17 cellular contexts compared by ENCODE assay signal in genomic region chr17:4509923-4510614, GRCh38. TPM values are rescaled to one million over a fixed set of nuclear protein-coding genes. Genes with fewer than 3 reads are reported as not detected.
DNase-seq lines count a peak whose midpoint lies in the region; ATAC-seq, FAIRE-seq and TF ChIP-seq lines count a peak whose summit lies in the region.
"Had no signal": no experiment of that assay in that cellular context is flagged by ENCODE, and none has a peak within 500 bp of the region (broad histone marks: within the 10 kb centered on the region; RNA-seq: fewer than 3 reads in every experiment).

No MANE protein-coding gene starts in this region.

- H3K4me1 ChIP-seq in kidney (ENCODE audit: control insufficient read depth in 1 of 2, insufficient read depth in 1 of 2, low read depth in 1 of 2, low read length in 2 of 2) (peaks cover 33 to 45% of the 10 kb centered on the region in 2 donors), spleen (peaks cover 33 to 90% (median 66%) of the 10 kb centered on the region in 6 donors)

- ATAC-seq in GM19452 (IDR thresholded peaks at IDR 0.05; ENCODE audit: unreplicated experiment): no peak
- ATAC-seq in activated T-cell treated with anti-CD3 and anti-CD28 coated beads, Interleukin-2, amount 50 U/mL, for 4 hours: no peak

- H3K36me3 Mint-ChIP-seq in osteocyte (ENCODE audit: unreplicated experiment): no peaks in the 10 kb centered on the region
- no peaks in the 10 kb centered on the region for H3K36me3 Mint-ChIP-seq in activated T-cell treated with anti-CD3 and anti-CD28 coated beads, Interleukin-2, amount 50 U/mL, for 4 hours (ENCODE audit: insufficient read depth)

- H3K36me3 ChIP-seq in kidney (ENCODE audit: control insufficient read depth in 1 of 2, insufficient read depth in 2 of 2, low read length in 2 of 2): no peaks in the 10 kb centered on the region
- H3K36me3 ChIP-seq in spleen: no peaks in the 10 kb centered on the region

- H3K9ac ChIP-seq in kidney (ENCODE audit: low read length in 2 of 2): no peak overlapping the region

- H3K27me3 Mint-ChIP-seq in osteocyte (ENCODE audit: unreplicated experiment): peaks cover 21% of the 10 kb centered on the region
- peaks cover under 1% of the 10 kb centered on the region for H3K27me3 Mint-ChIP-seq in activated T-cell treated with anti-CD3 and anti-CD28 coated beads, Interleukin-2, amount 50 U/mL, for 4 hours (ENCODE audit: low read depth)

- in situ Hi-C loops in astrocyte of the spinal cord (cut with HindIII; ENCODE audit: low sequenced_read_pairs): no loop called here

- FAIRE-seq in kidney (lab: Jason Lieb, UNC): no peak
- FAIRE-seq: small intestine, TTC549 had no signal

- H3K4me3 Mint-ChIP-seq in osteocyte (ENCODE audit: unreplicated experiment): no peak overlapping the region
- H3K4me3 Mint-ChIP-seq in activated T-cell treated with anti-CD3 and anti-CD28 coated beads, Interleukin-2, amount 50 U/mL, for 4 hours: no peak overlapping the region

- DNase-seq in M059J (ENCODE audit: low read depth) (peak; percentile 85), astrocyte of the spinal cord (ENCODE audit: low read depth, low spot score) (peak; percentile 23), kidney (peak; percentile 89), spleen (peak; percentile 86), osteocyte (ENCODE audit: extremely low spot score, unreplicated experiment) (no peak), T-helper 1 cell (no peak)
- DNase-seq in activated T-cell treated with anti-CD3 and anti-CD28 coated beads, Interleukin-2, amount 50 U/mL, for 4 hours: no peak
- DNase-seq: activated CD8-positive, alpha-beta memory T cell treated with anti-CD3 and anti-CD28 coated beads, Interleukin-2, amount 50 U/mL, for 4 hours; H7; NCI-H1417; NCI-H524; small intestine had no signal

- no peaks in the 10 kb centered on the region for H3K4me1 Mint-ChIP-seq in osteocyte (ENCODE audit: unreplicated experiment)
- H3K4me1 Mint-ChIP-seq in activated T-cell treated with anti-CD3 and anti-CD28 coated beads, Interleukin-2, amount 50 U/mL, for 4 hours (ENCODE audit: low read depth): peaks cover 15% of the 10 kb centered on the region

- TF ChIP-seq POLR2A in spleen (IDR thresholded peaks at IDR 0.05): no peak

- TF ChIP-seq CTCF in astrocyte of the spinal cord (IDR thresholded peaks at IDR 0.05; ENCODE audit: low read depth, low read length) (no peak), kidney (IDR thresholded peaks at IDR 0.05; ENCODE audit: borderline replicate concordance, extremely low read depth, insufficient read depth) (no peak), spleen (IDR thresholded peaks at IDR 0.05 in 8 of 11, conservative IDR thresholded peaks at IDR 0.05 in 3 of 11) (no peak), osteocyte (IDR thresholded peaks at IDR 0.05) (no peak)

- no peaks in the 10 kb centered on the region for H3K9me3 ChIP-seq in kidney (ENCODE audit: control insufficient read depth in 1 of 2, low read length in 2 of 2)
- no peaks in the 10 kb centered on the region for H3K9me3 ChIP-seq in spleen

- whole genome bisulfite sequencing in spleen, 5 donors: 34 to 50% (median 48%) methylated on average over 18 to 21 of the region's 21 CpGs

- intact Hi-C loops in kidney (cut with DNase I): no loop called here
- intact Hi-C loops in spleen (cut with DNase I; ENCODE audit: low total_unique reads): no loop called here

- H3K27ac Mint-ChIP-seq in osteocyte (ENCODE audit: unreplicated experiment): no peak overlapping the region

- peaks cover 0 to 33% (median 0%) of the 10 kb centered on the region in 7 donors for H3K27me3 ChIP-seq in spleen (replicated peaks in 1 of 7)

- no peak overlapping the region for H3K4me3 ChIP-seq in astrocyte of the spinal cord (ENCODE audit: low read depth, low read length)
- H3K4me3 ChIP-seq in kidney (ENCODE audit: low read length in 2 of 2): no peak overlapping the region
- H3K4me3 ChIP-seq in spleen: no peak overlapping the region

- peak overlapping the region in 1 of 2 donors; percentile 57 for H3K27ac ChIP-seq in kidney (ENCODE audit: low read depth in 2 of 2, low read length in 2 of 2)
- peak overlapping the region; percentile 18 to 86 (median 76) for H3K27ac ChIP-seq in spleen

- no peaks in the 10 kb centered on the region for H3K9me3 Mint-ChIP-seq in osteocyte (ENCODE audit: unreplicated experiment)
- no peaks in the 10 kb centered on the region for H3K9me3 Mint-ChIP-seq in activated T-cell treated with anti-CD3 and anti-CD28 coated beads, Interleukin-2, amount 50 U/mL, for 4 hours

RNA-seq across cellular contexts. Expression of gene SPNS2, which starts 11.4 kb away (rescaled TPM):
- 0.52 and 0.54 TPM in 2 replicates for total RNA-seq in M059J (2014; rRNA removed; shearing (Covaris generic))
- 60.5 TPM for total RNA-seq in kidney
- 75.1 TPM for polyA plus RNA-seq in kidney (ENCODE audit: insufficient read depth, low read depth, low replicate concordance)
- 10 to 100 TPM; 19.6 to 53.5 (median 36.6) TPM for total RNA-seq in spleen
- polyA plus RNA-seq in spleen: 10 to 100 TPM in 2 of 3 donors, 1 to 10 TPM in 1; 8.1 to 20.4 (median 13.2) TPM
- 0.31 TPM in 1 of 2 replicates, not detected in the other for total RNA-seq in osteocyte
- total RNA-seq in activated T-cell treated with anti-CD3 and anti-CD28 coated beads, Interleukin-2, amount 50 U/mL, for 4 hours: under 1 TPM; 0.33 to 0.47 (median 0.46) TPM
- total RNA-seq: Daoy had no signal
- polyA plus RNA-seq: BJ had no signal

RNA-seq across cellular contexts. Expression of gene MYBBP1A, which starts 45.1 kb away (rescaled TPM):
- 26.9 and 45.3 TPM in 2 replicates for total RNA-seq in M059J (2014; rRNA removed; shearing (Covaris generic))
- total RNA-seq in kidney (51.6 TPM), spleen (10 to 100 TPM; 37.1 to 71.2 (median 54.4) TPM), osteocyte (47.9 and 48.5 TPM in 2 replicates)
- polyA plus RNA-seq in kidney (ENCODE audit: insufficient read depth, low read depth, low replicate concordance) (11.9 TPM), spleen (10 to 100 TPM; 24.7 to 48.6 (median 35.5) TPM)
- 100 to 1,000 TPM; 261 to 278 (median 263) TPM for total RNA-seq in activated T-cell treated with anti-CD3 and anti-CD28 coated beads, Interleukin-2, amount 50 U/mL, for 4 hours

RNA-seq across cellular contexts. Expression of gene GGT6, which starts 50.3 kb away (rescaled TPM):
- not detected in 2 replicates for total RNA-seq in M059J (2014; rRNA removed; shearing (Covaris generic))
- total RNA-seq in kidney (16.8 TPM), spleen (under 1 TPM in 1 of 7 donors, not detected in 6; 0.42 TPM), osteocyte (not detected in 2 replicates)
- polyA plus RNA-seq in kidney (ENCODE audit: insufficient read depth, low read depth, low replicate concordance) (51.4 TPM), spleen (under 1 TPM in 1 of 3 donors, not detected in 2; 0.03 TPM)
- total RNA-seq in activated T-cell treated with anti-CD3 and anti-CD28 coated beads, Interleukin-2, amount 50 U/mL, for 4 hours: not detected
- total RNA-seq: Daoy, H7, HT1080 had no signal
- polyA plus RNA-seq: BJ had no signal

Comparison
In these comparisons a context has a peak if more than half of its experiments do, and no peak if none do; other contexts are left out.
1. DNase-seq: peak in M059J (single experiment), astrocyte of the spinal cord (single experiment), kidney (single experiment) and spleen (single experiment); none in osteocyte (single experiment), activated T-cell treated with anti-CD3 and anti-CD28 coated beads, Interleukin-2, amount 50 U/mL, for 4 hours (single experiment) and T-helper 1 cell (0 of 5).
2. RNA of gene SPNS2, which starts 11.4 kb away (total RNA-seq): 60.5 TPM in kidney (single experiment) and 19.6 to 53.5 TPM in spleen; 0.52 to 0.54 TPM in M059J, 0.33 to 0.47 TPM in activated T-cell treated with anti-CD3 and anti-CD28 coated beads, Interleukin-2, amount 50 U/mL, for 4 hours and 0.31 TPM in osteocyte; every median in the first group is over 10 times any median in the second.
3. RNA of gene GGT6, which starts 50.3 kb away (total RNA-seq): 16.8 TPM in kidney (single experiment); 0.42 TPM in spleen, not detected in activated T-cell treated with anti-CD3 and anti-CD28 coated beads, Interleukin-2, amount 50 U/mL, for 4 hours, not detected in M059J and not detected in osteocyte; every median in the first group is over 10 times any median in the second.